Comparison of ENCODE assay signal across 8 cellular contexts in the genomic region with DNA sequence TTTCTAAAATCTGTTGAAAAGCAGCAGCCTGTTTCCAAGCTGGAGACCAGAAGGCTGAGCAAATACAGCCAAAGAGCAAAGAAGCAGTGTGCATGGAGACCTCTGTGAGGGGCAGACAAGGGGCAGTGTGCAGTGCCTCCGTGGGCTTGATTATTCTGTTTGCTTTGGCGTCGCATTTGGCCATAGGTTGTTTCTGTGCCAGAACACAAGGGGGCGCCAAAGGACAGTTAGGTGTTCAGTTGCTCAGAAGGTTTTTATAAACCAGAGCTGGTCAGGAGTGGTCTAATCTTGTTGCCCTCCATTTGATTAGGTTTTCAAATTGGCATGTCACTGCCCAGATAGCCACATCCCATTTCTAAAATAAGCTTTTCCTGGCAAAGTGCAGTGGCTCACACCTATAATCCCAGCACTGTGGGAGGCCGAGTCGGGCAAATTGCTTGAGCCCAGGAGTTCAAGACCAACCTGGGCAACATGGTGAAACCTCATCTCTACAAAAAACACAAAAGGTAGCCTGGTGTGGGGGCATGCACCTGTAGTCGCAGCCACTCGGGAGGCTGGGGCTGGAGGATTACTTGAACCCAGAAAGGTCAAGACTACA. TPM values are rescaled to one million over a fixed set of nuclear protein-coding genes. Genes with fewer than 3 reads are reported as not detected.
A peak's percentile ranks its signal among the peaks of the same experiment; 100 is the strongest.
DNase-seq lines count a peak whose midpoint lies in the region; ATAC-seq and TF ChIP-seq lines count a peak whose summit lies in the region.

No MANE protein-coding gene starts in this region.

- CTCF ChIA-PET in naive thymus-derived CD4-positive, alpha-beta T cell (lab: Charles Lee), result interaction anchor here (0.6 to 4.3 kb wide), 16 partner anchors 11 to 998 kb away, joined by 3 to 47 read pairs (median 4); partner anchors contain the start of gene MYH3

- ATAC-seq in HG02885 (IDR thresholded peaks at IDR 0.05; ENCODE audit: poor library complexity, unreplicated experiment) (peak; percentile 72), HG03565 (IDR thresholded peaks at IDR 0.05; ENCODE audit: unreplicated experiment) (no peak)
- peak; percentile 79 for ATAC-seq in naive thymus-derived CD4-positive, alpha-beta T cell

- H3K9me3 ChIP-seq in naive thymus-derived CD4-positive, alpha-beta T cell (ENCODE audit: control insufficient read depth in 2 of 3, low read length in 3 of 3), result no peaks in the 10 kb centered on the region

- H3K4me3 ChIP-seq in epithelial cell of esophagus (ENCODE audit: low read length), result no peak overlapping the region
- no peak overlapping the region for H3K4me3 ChIP-seq in naive thymus-derived CD4-positive, alpha-beta T cell (ENCODE audit: low read length)

- intact Hi-C loops in naive thymus-derived CD4-positive, alpha-beta T cell (cut with micrococcal nuclease), result loop anchor here (1.0 to 5.0 kb wide), 4 partner anchors 38 to 199 kb away; partner anchors contain the start of genes ADPRM (in 1 of the 2) and SCO1 (in 1 of the 2)

- H3K27ac ChIP-seq in naive thymus-derived CD4-positive, alpha-beta T cell (ENCODE audit: low read depth, low read length), result no peak overlapping the region

- H3K9me3 Mint-ChIP-seq in naive thymus-derived CD4-positive, alpha-beta T cell, result no peaks in the 10 kb centered on the region

- H3K4me1 ChIP-seq in naive thymus-derived CD4-positive, alpha-beta T cell (ENCODE audit: control insufficient read depth in 2 of 2, insufficient read depth in 2 of 2, low read length in 2 of 2), result no peaks in the 10 kb centered on the region

- DNase-seq in EH (ENCODE audit: low read depth), result peak; percentile 81
- DNase-seq in NOMO-1 treated with DMSO at 0.1 percent for 48 hours (lab: John Stamatoyannopoulos, UW; ENCODE audit: unreplicated experiment), result peak; percentile 49
- DNase-seq in activated CD8-positive, alpha-beta memory T cell treated with anti-CD3 and anti-CD28 coated beads, Interleukin-2, amount 50 U/mL, for 24 hours (ENCODE audit: extremely low read depth), result peak; percentile 46
- peak; percentile 76 for DNase-seq in epithelial cell of esophagus (ENCODE audit: low read depth)
- peak; percentile 38 to 84 (median 67) for DNase-seq in naive thymus-derived CD4-positive, alpha-beta T cell
- peak; percentile 45 to 53 for DNase-seq in stimulated activated CD8-positive, alpha-beta memory T cell treated with anti-CD3 and anti-CD28 coated beads, Interleukin-7, amount 100 ng/mL, for 4 hours (ENCODE audit: low read depth in 2 of 2)

- H3K36me3 ChIP-seq in naive thymus-derived CD4-positive, alpha-beta T cell (ENCODE audit: control insufficient read depth in 2 of 3, insufficient read depth in 3 of 3, low read length in 3 of 3), result peaks cover 0 to 33% (median 9%) of the 10 kb centered on the region in 3 experiments

- H3K4me3 Mint-ChIP-seq in naive thymus-derived CD4-positive, alpha-beta T cell, result no peak overlapping the region

- peaks cover 0 to 43% (median 10%) of the 10 kb centered on the region in 5 donors for H3K36me3 Mint-ChIP-seq in naive thymus-derived CD4-positive, alpha-beta T cell

- POLR2A ChIA-PET in naive thymus-derived CD4-positive, alpha-beta T cell (lab: Charles Lee), result interaction anchor here (0.9 kb wide), 1 partner anchor 199 kb away, joined by 4 read pairs; no protein-coding TSS in a partner anchor

- H3K4me1 Mint-ChIP-seq in naive thymus-derived CD4-positive, alpha-beta T cell, result no peaks in the 10 kb centered on the region

- TF ChIP-seq CTCF in epithelial cell of esophagus (IDR thresholded peaks at IDR 0.05; ENCODE audit: insufficient read depth, low read depth, low read length, missing control alignments), result peak; percentile 90

- peak overlapping the region in 1 of 9 donors; percentile 9 for H3K27ac Mint-ChIP-seq in naive thymus-derived CD4-positive, alpha-beta T cell

- H3K27me3 Mint-ChIP-seq in naive thymus-derived CD4-positive, alpha-beta T cell, result no peaks in the 10 kb centered on the region

- H3K27me3 ChIP-seq in naive thymus-derived CD4-positive, alpha-beta T cell (ENCODE audit: control insufficient read depth in 2 of 2, insufficient read depth in 2 of 2, low read length in 2 of 2), result no peaks in the 10 kb centered on the region

RNA-seq across cellular contexts. Expression of gene MYH3, which starts 10.6 kb away (rescaled TPM):
- 10 to 100 TPM in 2 of 5 experiments, 1 to 10 TPM in 3; 5.9 to 20.5 (median 7.6) TPM for total RNA-seq in naive thymus-derived CD4-positive, alpha-beta T cell
- 1 to 10 TPM in 1 of 2 donors, under 1 TPM in 1; 0.38 to 1.8 TPM for polyA plus RNA-seq in naive thymus-derived CD4-positive, alpha-beta T cell

RNA-seq across cellular contexts. Expression of gene SCO1, which starts 50.8 kb away (rescaled TPM):
- total RNA-seq in naive thymus-derived CD4-positive, alpha-beta T cell, result 10 to 100 TPM; 13.6 to 29.2 (median 26.7) TPM
- polyA plus RNA-seq in naive thymus-derived CD4-positive, alpha-beta T cell, result 10 to 100 TPM; 14.6 to 17.1 TPM

RNA-seq across cellular contexts. Expression of gene ADPRM, which starts 50.9 kb away (rescaled TPM):
- total RNA-seq in naive thymus-derived CD4-positive, alpha-beta T cell, result 10 to 100 TPM; 16.4 to 70.4 (median 32.1) TPM
- polyA plus RNA-seq in naive thymus-derived CD4-positive, alpha-beta T cell, result 100 to 1,000 TPM; 116 to 120 TPM
